8 cellular contexts compared by ENCODE assay signal in the genomic region with DNA sequence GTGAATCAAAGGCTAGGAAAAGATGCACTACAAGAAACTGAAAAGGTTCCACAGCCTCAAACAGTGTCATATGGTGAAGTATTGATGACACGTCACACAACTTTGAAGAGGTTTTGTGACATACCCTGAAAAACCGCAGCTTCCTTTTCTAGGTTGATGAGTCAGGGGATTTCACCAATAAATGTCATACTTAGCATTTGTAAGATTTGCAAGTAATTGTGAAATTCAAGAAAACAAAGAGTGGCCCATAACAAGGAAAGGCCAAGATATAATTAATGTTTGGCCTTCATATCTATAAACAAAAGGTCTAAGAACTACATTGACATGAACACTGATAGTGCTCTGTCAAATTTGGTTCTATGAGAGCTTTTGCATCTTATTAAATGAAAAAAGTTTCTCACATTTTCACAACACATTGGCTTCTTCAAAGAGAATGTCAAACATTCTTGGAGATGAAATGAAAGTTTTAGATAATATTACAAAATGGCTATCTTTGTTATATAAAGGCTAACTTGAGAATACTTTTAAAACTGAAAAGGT.
DNase-seq lines count a peak whose midpoint lies in the region; ATAC-seq, FAIRE-seq and TF ChIP-seq lines count a peak whose summit lies in the region.

No MANE protein-coding gene starts in this region.

- peak; percentile 92 for ATAC-seq in GM21576 (IDR thresholded peaks at IDR 0.05; ENCODE audit: unreplicated experiment)

- FAIRE-seq in frontal cortex (lab: Jason Lieb, UNC), result no peak

- no peaks in the 10 kb centered on the region for H3K27me3 Mint-ChIP-seq in activated CD4-positive, alpha-beta T cell treated with anti-CD3 and anti-CD28 coated beads, Interleukin-2, amount 10 ng/mL, durations not matched to agents 24 days and 14 days

- H3K9me3 Mint-ChIP-seq in activated CD4-positive, alpha-beta T cell treated with anti-CD3 and anti-CD28 coated beads, Interleukin-2, amount 10 ng/mL, durations not matched to agents 24 days and 14 days, result peaks cover 37% of the 10 kb centered on the region

- DNase-seq in GM06990 (ENCODE audit: extremely low read depth, insufficient read length) (peak; percentile 73), HT-29 (ENCODE audit: low spot score) (peak; percentile 79), glomerular visceral epithelial cell (ENCODE audit: extremely low spot score) (peak; percentile 67), frontal cortex (ENCODE audit: low spot score in 2 of 2) (no peak), GOT3 (lab: John Stamatoyannopoulos, UW) (no peak)
- DNase-seq in activated CD4-positive, alpha-beta T cell treated with anti-CD3 and anti-CD28 coated beads, Interleukin-2, amount 10 ng/mL, durations not matched to agents 24 days and 14 days, result peak; percentile 93
- no peak for DNase-seq in activated effector memory CD4-positive, alpha-beta T cell treated with Interleukin-2 at 50 U/mL for 16 hours

- H3K36me3 Mint-ChIP-seq in activated CD4-positive, alpha-beta T cell treated with anti-CD3 and anti-CD28 coated beads, Interleukin-2, amount 10 ng/mL, durations not matched to agents 24 days and 14 days (ENCODE audit: low read depth), result peaks cover 33% of the 10 kb centered on the region

- H3K4me3 Mint-ChIP-seq in activated CD4-positive, alpha-beta T cell treated with anti-CD3 and anti-CD28 coated beads, Interleukin-2, amount 10 ng/mL, durations not matched to agents 24 days and 14 days, result peak overlapping the region; percentile 72

- no peaks in the 10 kb centered on the region for H3K27me3 ChIP-seq in GM06990 (replicated peaks; ENCODE audit: control insufficient read depth, insufficient read depth, low read length)

- no peaks in the 10 kb centered on the region for H3K36me3 ChIP-seq in GM06990 (ENCODE audit: control insufficient read depth, insufficient read depth, low read length)

- no peak for TF ChIP-seq CTCF in GM06990 (IDR thresholded peaks at IDR 0.05; ENCODE audit: insufficient read depth, low read length, poor library complexity, severe bottlenecking)

- H3K4me1 Mint-ChIP-seq in activated CD4-positive, alpha-beta T cell treated with anti-CD3 and anti-CD28 coated beads, Interleukin-2, amount 10 ng/mL, durations not matched to agents 24 days and 14 days, result peaks cover 48% of the 10 kb centered on the region

- H3K27ac Mint-ChIP-seq in activated CD4-positive, alpha-beta T cell treated with anti-CD3 and anti-CD28 coated beads, Interleukin-2, amount 10 ng/mL, durations not matched to agents 24 days and 14 days, result peak overlapping the region; percentile 99

- H3K4me3 ChIP-seq in GM06990 (replicated peaks; ENCODE audit: low read depth, low read length), result peak overlapping the region; percentile 34

- intact Hi-C loops in activated CD4-positive, alpha-beta T cell treated with anti-CD3 and anti-CD28 coated beads, Interleukin-2, amount 10 ng/mL, durations not matched to agents 24 days and 14 days (cut with micrococcal nuclease), result loop anchor here (1.0 to 5.0 kb wide), 14 partner anchors 21 to 1404 kb away; no protein-coding TSS in a partner anchor

Comparison
In these comparisons a context has a peak if more than half of its experiments do, and no peak if none do; other contexts are left out.
1. DNase-seq: peak in GM06990 (single experiment), HT-29 (single experiment), activated CD4-positive, alpha-beta T cell treated with anti-CD3 and anti-CD28 coated beads, Interleukin-2, amount 10 ng/mL, durations not matched to agents 24 days and 14 days (single experiment) and glomerular visceral epithelial cell (single experiment); none in frontal cortex (0 of 2), GOT3 (single experiment) and activated effector memory CD4-positive, alpha-beta T cell treated with Interleukin-2 at 50 U/mL for 16 hours (single experiment).